In genomic region chr4:166144607-166145006, GRCh38 we compare ENCODE assay signal across 20 cellular contexts.
DNase-seq lines count a peak whose midpoint lies in the region; ATAC-seq and TF ChIP-seq lines count a peak whose summit lies in the region.
"Had no signal": no experiment of that assay in that cellular context is flagged by ENCODE, and none has a peak within 500 bp of the region (broad histone marks: within the 10 kb centered on the region; RNA-seq: fewer than 3 reads in every experiment).

No MANE protein-coding gene starts in this region.

- no peak overlapping the region for H3K4me3 Mint-ChIP-seq in chondrocyte (ENCODE audit: unreplicated experiment)
- H3K4me3 Mint-ChIP-seq: CD4-positive, alpha-beta memory T cell; IgD-negative memory B cell had no signal

- no peak for TF ChIP-seq CTCF in chondrocyte (IDR thresholded peaks at IDR 0.05)
- no peak for TF ChIP-seq CTCF in esophagus squamous epithelium (IDR thresholded peaks at IDR 0.05)

- H3K4me1 ChIP-seq in neuronal stem cell (ENCODE audit: control insufficient read depth in 2 of 2, insufficient read depth in 1 of 2, low read depth in 1 of 2, low read length in 2 of 2), result no peaks in the 10 kb centered on the region
- no peaks in the 10 kb centered on the region for H3K4me1 ChIP-seq in esophagus squamous epithelium

- H3K4me2 ChIP-seq in neuronal stem cell (ENCODE audit: insufficient read depth, low read length, poor library complexity, severe bottlenecking), result no peak overlapping the region

- peaks cover 7% of the 10 kb centered on the region for H3K27me3 Mint-ChIP-seq in chondrocyte (ENCODE audit: low read depth)
- H3K27me3 Mint-ChIP-seq: IgD-negative memory B cell had no signal

- WGBS in neuronal stem cell (ENCODE audit: extremely low coverage in 2 of 2, insufficient read length in 2 of 2, insufficient replicate concordance in 1 of 2), 2 donors, result no CpG with 5 or more reads among the region's 4 CpGs
- 54 to 80% methylated on average over 4 of the region's 4 CpGs for WGBS in esophagus squamous epithelium, 2 donors

- no peaks in the 10 kb centered on the region for H3K36me3 Mint-ChIP-seq in chondrocyte (ENCODE audit: low read depth)
- H3K36me3 Mint-ChIP-seq: CD4-positive, alpha-beta memory T cell; IgD-negative memory B cell had no signal

- H3K18ac ChIP-seq in neuronal stem cell (ENCODE audit: low read length), result no peak overlapping the region

- no peak overlapping the region for H3K4ac ChIP-seq in neuronal stem cell (ENCODE audit: low read length)

- peak; percentile 62 for DNase-seq in EH (ENCODE audit: low read depth)
- DNase-seq in NCI-H226, result peak; percentile 89
- DNase-seq in chondrocyte (ENCODE audit: low spot score), result no peak
- DNase-seq in left kidney (ENCODE audit: low read depth, low spot score), result peak; percentile 16
- no peak for DNase-seq in neuronal stem cell (ENCODE audit: low spot score)
- DNase-seq in esophagus squamous epithelium (lab: John Stamatoyannopoulos, UW), result no peak
- DNase-seq: 8988T; Calu3; CD4-positive, alpha-beta memory T cell; DMS53; GOT3; Kasumi-1; NCI-H1417 treated with DMSO at 0.1 percent for 48 hours; NCI-H2029; NCI-H524; Right ventricle myocardium superior had no signal

- H4K91ac ChIP-seq in neuronal stem cell (ENCODE audit: low read depth, low read length, poor library complexity), result no peak overlapping the region

- no peak overlapping the region for H2AK5ac ChIP-seq in neuronal stem cell (ENCODE audit: low read depth, low read length)

- H3K23ac ChIP-seq in neuronal stem cell (ENCODE audit: low read depth, low read length, poor library complexity), result no peak overlapping the region

- H3K4me3 ChIP-seq in neuronal stem cell (ENCODE audit: low read length in 2 of 2) (no peak overlapping the region), esophagus squamous epithelium (no peak overlapping the region)

- no peak overlapping the region for H2BK15ac ChIP-seq in neuronal stem cell (ENCODE audit: low read length)

- H2BK12ac ChIP-seq in neuronal stem cell (ENCODE audit: low read length), result no peak overlapping the region

- H3K27ac Mint-ChIP-seq in chondrocyte (ENCODE audit: unreplicated experiment), result peak overlapping the region; percentile 42
- H3K27ac Mint-ChIP-seq: CD4-positive, alpha-beta memory T cell; IgD-negative memory B cell had no signal

- H2BK120ac ChIP-seq in neuronal stem cell (ENCODE audit: low read depth, low read length), result no peak overlapping the region

- H3K36me3 ChIP-seq in neuronal stem cell (replicated peaks in 1 of 2; ENCODE audit: control insufficient read depth in 2 of 2, insufficient read depth in 2 of 2, low read length in 2 of 2) (no peaks in the 10 kb centered on the region), esophagus squamous epithelium (no peaks in the 10 kb centered on the region)

- TF ChIP-seq POLR2A in esophagus squamous epithelium (IDR thresholded peaks at IDR 0.05), result no peak

- H3K27ac ChIP-seq in neuronal stem cell (replicated peaks; ENCODE audit: low read length) (no peak overlapping the region), esophagus squamous epithelium (no peak overlapping the region)

- no peaks in the 10 kb centered on the region for H3K27me3 ChIP-seq in neuronal stem cell (ENCODE audit: control insufficient read depth in 3 of 3, insufficient read depth in 3 of 3, low read depth in 1 of 3, low read length in 3 of 3)
- no peaks in the 10 kb centered on the region for H3K27me3 ChIP-seq in esophagus squamous epithelium

- H4K8ac ChIP-seq in neuronal stem cell (ENCODE audit: low read depth, low read length), result no peak overlapping the region

- no peak overlapping the region for H2BK5ac ChIP-seq in neuronal stem cell (ENCODE audit: low read length)

- intact Hi-C loops in esophagus squamous epithelium (cut with DNase I), result no loop called here

- no peak overlapping the region for H3K14ac ChIP-seq in neuronal stem cell (ENCODE audit: low read length)

- H3K9ac ChIP-seq in neuronal stem cell (ENCODE audit: low read depth, low read length, poor library complexity), result no peak overlapping the region

- H3K79me1 ChIP-seq in neuronal stem cell (ENCODE audit: low read depth, low read length), result no peaks in the 10 kb centered on the region

- no peaks in the 10 kb centered on the region for H3K9me3 Mint-ChIP-seq in chondrocyte (ENCODE audit: low read depth)
- H3K9me3 Mint-ChIP-seq: IgD-negative memory B cell had no signal

- H2AFZ ChIP-seq in neuronal stem cell (ENCODE audit: low read length), result no peak overlapping the region

- H3K9me3 ChIP-seq in neuronal stem cell (replicated peaks in 1 of 2; ENCODE audit: control insufficient read depth in 2 of 2, insufficient read depth in 1 of 2, low read depth in 1 of 2, low read length in 2 of 2) (no peaks in the 10 kb centered on the region), esophagus squamous epithelium (no peaks in the 10 kb centered on the region)

- ATAC-seq in GM19395 (IDR thresholded peaks at IDR 0.05; ENCODE audit: unreplicated experiment) (no peak), HG02610 (IDR thresholded peaks at IDR 0.05; ENCODE audit: unreplicated experiment) (no peak)
- ATAC-seq: Panc1 had no signal

- H3K4me1 Mint-ChIP-seq in chondrocyte (ENCODE audit: low read depth), result peaks cover 20% of the 10 kb centered on the region
- H3K4me1 Mint-ChIP-seq: CD4-positive, alpha-beta memory T cell; IgD-negative memory B cell had no signal

Comparison
In these comparisons a context has a peak if more than half of its experiments do, and no peak if none do; other contexts are left out.
1. DNase-seq: peak in EH (single experiment), NCI-H226 (single experiment) and left kidney (single experiment); none in chondrocyte (single experiment), neuronal stem cell (single experiment) and esophagus squamous epithelium (single experiment).